15 cellular contexts compared by ENCODE assay signal in genomic region chr7:129574487-129574886, GRCh38. TPM values are rescaled to one million over a fixed set of nuclear protein-coding genes. Genes with fewer than 3 reads are reported as not detected.
DNase-seq lines count a peak whose midpoint lies in the region; ATAC-seq, FAIRE-seq and TF ChIP-seq lines count a peak whose summit lies in the region.
"Had no signal": no experiment of that assay in that cellular context is flagged by ENCODE, and none has a peak within 500 bp of the region (broad histone marks: within the 10 kb centered on the region; RNA-seq: fewer than 3 reads in every experiment).

No MANE protein-coding gene starts in this region.

- no peak for TF ChIP-seq CTCF in uterus (IDR thresholded peaks at IDR 0.05)

- TF ChIP-seq POLR2A in uterus (IDR thresholded peaks at IDR 0.05): no peak

- H3K4me1 ChIP-seq in uterus: no peaks in the 10 kb centered on the region
- H3K4me1 ChIP-seq: tibial nerve had no signal

- H3K4me3 Mint-ChIP-seq in effector memory CD8-positive, alpha-beta T cell: no peak overlapping the region
- H3K4me3 Mint-ChIP-seq: activated T-cell treated with anti-CD3 and anti-CD28 coated beads, Interleukin-2, amount 50 U/mL, for 72 hours; natural killer cell had no signal

- peaks cover 3% of the 10 kb centered on the region for H3K36me3 Mint-ChIP-seq in effector memory CD8-positive, alpha-beta T cell (ENCODE audit: insufficient read depth)
- H3K36me3 Mint-ChIP-seq: natural killer cell had no signal

- no peaks in the 10 kb centered on the region for H3K36me3 ChIP-seq in uterus
- H3K36me3 ChIP-seq: tibial nerve had no signal

- no peak overlapping the region for H3K27ac ChIP-seq in uterus
- H3K27ac ChIP-seq: RWPE1, tibial nerve had no signal

- H3K9me3 Mint-ChIP-seq in effector memory CD8-positive, alpha-beta T cell: peaks cover 5 to 7% of the 10 kb centered on the region in 2 donors

- H3K27ac Mint-ChIP-seq in effector memory CD8-positive, alpha-beta T cell: no peak overlapping the region
- H3K27ac Mint-ChIP-seq: activated T-cell treated with anti-CD3 and anti-CD28 coated beads, Interleukin-2, amount 50 U/mL, for 72 hours; natural killer cell had no signal

- peaks cover 0 to 4% of the 10 kb centered on the region in 2 donors for H3K4me1 Mint-ChIP-seq in effector memory CD8-positive, alpha-beta T cell (ENCODE audit: low read depth in 2 of 2)
- H3K4me1 Mint-ChIP-seq: natural killer cell had no signal

- no peak for FAIRE-seq in RCC 7860 (lab: Jason Lieb, UNC)

- peak; percentile 76 for DNase-seq in GM04504 (ENCODE audit: low read depth)
- DNase-seq in RCC 7860 (ENCODE audit: low spot score): peak; percentile 29
- DNase-seq in fibroblast of peridontal ligament (ENCODE audit: extremely low read depth): peak; percentile 89
- DNase-seq in renal cortical epithelial cell (ENCODE audit: low read depth): peak; percentile 21
- DNase-seq in effector memory CD8-positive, alpha-beta T cell: no peak
- DNase-seq in NCI-H2081 (lab: John Stamatoyannopoulos, UW): no peak
- no peak for DNase-seq in activated naive CD4-positive, alpha-beta T cell (lab: John Stamatoyannopoulos, UW)
- no peak for DNase-seq in uterus
- DNase-seq: activated T-cell treated with anti-CD3 and anti-CD28 coated beads, Interleukin-2, amount 50 U/mL, for 72 hours; anterior cingulate cortex; DMS153; natural killer cell; NCI-H2227 treated with DMSO at 0.1 percent for 48 hours had no signal

- intact Hi-C loops in uterus (cut with DNase I; ENCODE audit: low total_unique reads): no loop called here

- no peaks in the 10 kb centered on the region for H3K27me3 ChIP-seq in uterus
- H3K27me3 ChIP-seq: tibial nerve had no signal

- no peaks in the 10 kb centered on the region for H3K9me3 ChIP-seq in uterus

- H3K27me3 Mint-ChIP-seq in effector memory CD8-positive, alpha-beta T cell: peaks cover 0 to 10% of the 10 kb centered on the region in 2 donors

- no peak overlapping the region for H3K4me3 ChIP-seq in uterus
- H3K4me3 ChIP-seq: tibial nerve had no signal

- ATAC-seq in effector memory CD8-positive, alpha-beta T cell (replicated peaks): no peak
- ATAC-seq: activated T-cell treated with anti-CD3 and anti-CD28 coated beads, Interleukin-2, amount 50 U/mL, for 72 hours; natural killer cell had no signal

RNA-seq across cellular contexts. Expression of gene NRF1, which starts 37.0 kb away (rescaled TPM):
- 10.9 and 20.8 TPM in 2 replicates for total RNA-seq in renal cortical epithelial cell
- 10 to 100 TPM; 18.2 to 56.5 (median 40.4) TPM for total RNA-seq in uterus

Comparison
In these comparisons a context has a peak if more than half of its experiments do, and no peak if none do; other contexts are left out.
1. DNase-seq: peak in GM04504 (single experiment), RCC 7860 (single experiment), fibroblast of peridontal ligament (single experiment) and renal cortical epithelial cell (single experiment); none in effector memory CD8-positive, alpha-beta T cell (0 of 3), NCI-H2081 (0 of 2), activated naive CD4-positive, alpha-beta T cell (0 of 4) and uterus (0 of 2).